Comparison of ENCODE assay signal across 8 cellular contexts in genomic region chr12:11812558-11813421, GRCh38.
A peak's percentile ranks its signal among the peaks of the same experiment; 100 is the strongest.
DNase-seq lines count a peak whose midpoint lies in the region; ATAC-seq and TF ChIP-seq lines count a peak whose summit lies in the region.

No MANE protein-coding gene starts in this region.

- peak overlapping the region; percentile 50 for H3K4me2 ChIP-seq in neural cell (ENCODE audit: low read length)

- peak overlapping the region; percentile 9 for H3K4me3 Mint-ChIP-seq in CD8-positive, alpha-beta T cell

- no peaks in the 10 kb centered on the region for H3K27me3 Mint-ChIP-seq in CD8-positive, alpha-beta T cell (ENCODE audit: low read depth)

- H3K9me3 ChIP-seq in CD8-positive, alpha-beta T cell (ENCODE audit: low read length): no peaks in the 10 kb centered on the region
- H3K9me3 ChIP-seq in esophagus squamous epithelium (no peaks in the 10 kb centered on the region), neural cell (ENCODE audit: low read length) (no peaks in the 10 kb centered on the region)

- no peaks in the 10 kb centered on the region for H4K20me1 ChIP-seq in neural cell (ENCODE audit: insufficient read depth)

- H3K4me1 Mint-ChIP-seq in CD8-positive, alpha-beta T cell (ENCODE audit: low read depth): peaks cover 23% of the 10 kb centered on the region

- POLR2A ChIA-PET in CD8-positive, alpha-beta T cell (lab: Charles Lee): interaction anchor here (1.3 kb wide), 1 partner anchor 230 kb away, joined by 3 read pairs; no protein-coding TSS in a partner anchor

- peak; percentile 49 for ATAC-seq in CD8-positive, alpha-beta T cell
- ATAC-seq in HG03520 (IDR thresholded peaks at IDR 0.05; ENCODE audit: unreplicated experiment) (peak; percentile 66), SK-N-SH treated with all-trans-retinoic acid at 6 μM for 48 hours (peak; percentile 73)

- H3K79me2 ChIP-seq in neural cell (replicated peaks; ENCODE audit: insufficient read depth, low read length): no peaks in the 10 kb centered on the region

- peak overlapping the region; percentile 60 for H3K9ac ChIP-seq in neural cell (ENCODE audit: low read length)

- H3K4me1 ChIP-seq in CD8-positive, alpha-beta T cell (ENCODE audit: insufficient read depth, low read length): peaks cover 18% of the 10 kb centered on the region
- peaks cover 24 to 59% (median 36%) of the 10 kb centered on the region in 3 donors for H3K4me1 ChIP-seq in esophagus squamous epithelium

- TF ChIP-seq EP300 in neural cell (conservative IDR thresholded peaks at IDR 0.05; ENCODE audit: poor library complexity, severe bottlenecking): no peak

- CTCF ChIA-PET in CD8-positive, alpha-beta T cell (lab: Charles Lee): interaction anchor here (1.3 to 2.2 kb wide), 3 partner anchors 32 to 231 kb away, joined by 3 to 4 read pairs (median 3); no protein-coding TSS in a partner anchor

- DNase-seq in CD8-positive, alpha-beta T cell: peak in 3 of 7 experiments; percentile 13 to 52 (median 23)
- DNase-seq in GM19238 (ENCODE audit: insufficient read length, low spot score): peak; percentile 39
- no peak for DNase-seq in esophagus squamous epithelium (lab: John Stamatoyannopoulos, UW)
- DNase-seq in SK-N-DZ (ENCODE audit: low spot score): no peak
- DNase-seq in posterior vena cava (ENCODE audit: low spot score): no peak

- peak; percentile 27 for TF ChIP-seq RAD21 in neural cell (conservative IDR thresholded peaks at IDR 0.05)

- no peaks in the 10 kb centered on the region for H3K9me3 Mint-ChIP-seq in CD8-positive, alpha-beta T cell

- H3K27ac Mint-ChIP-seq in CD8-positive, alpha-beta T cell: peak overlapping the region; percentile 34

- no peaks in the 10 kb centered on the region for H3K9me2 ChIP-seq in neural cell (ENCODE audit: insufficient read depth, low read length)

- peak overlapping the region; percentile 81 for H2AFZ ChIP-seq in neural cell (ENCODE audit: low read depth, low read length)

- peak overlapping the region; percentile 26 for H3K4me3 ChIP-seq in CD8-positive, alpha-beta T cell (ENCODE audit: low read depth, low read length)
- H3K4me3 ChIP-seq in esophagus squamous epithelium (peak overlapping the region in 3 of 4 donors; percentile 3 to 59 (median 27)), neural cell (ENCODE audit: low read length) (peak overlapping the region; percentile 53)

- H3K27me3 ChIP-seq in CD8-positive, alpha-beta T cell (ENCODE audit: insufficient read depth, low read length): no peaks in the 10 kb centered on the region
- H3K27me3 ChIP-seq in esophagus squamous epithelium (no peaks in the 10 kb centered on the region), neural cell (ENCODE audit: insufficient read depth, low read depth, low read length) (no peaks in the 10 kb centered on the region)

- H3F3A ChIP-seq in neural cell (ENCODE audit: insufficient read depth, low read length, poor library complexity, severe bottlenecking): no peaks in the 10 kb centered on the region

- intact Hi-C loops in CD8-positive, alpha-beta T cell (cut with DNase I, micrococcal nuclease): loop anchor here in 1 of 2 experiments (1.0 to 5.0 kb wide), 2 partner anchors 85 to 160 kb away; no protein-coding TSS in a partner anchor
- intact Hi-C loops in esophagus squamous epithelium (cut with DNase I): no loop called here
- intact Hi-C loops in posterior vena cava (cut with DNase I): no loop called here

- no peak for TF ChIP-seq POLR2A in esophagus squamous epithelium (IDR thresholded peaks at IDR 0.05)

- no peaks in the 10 kb centered on the region for H3K36me3 Mint-ChIP-seq in CD8-positive, alpha-beta T cell

- no peak for TF ChIP-seq CTCF in CD8-positive, alpha-beta T cell (IDR thresholded peaks at IDR 0.05)
- no peak for TF ChIP-seq CTCF in esophagus squamous epithelium (IDR thresholded peaks at IDR 0.05)
- peak; percentile 53 for TF ChIP-seq CTCF in neural cell (IDR thresholded peaks at IDR 0.05; ENCODE audit: poor library complexity, severe bottlenecking)

- WGBS in esophagus squamous epithelium, 2 donors: 2 to 23% methylated on average over 7 to 10 of the region's 17 CpGs

- H3K36me3 ChIP-seq in CD8-positive, alpha-beta T cell (ENCODE audit: insufficient read depth, low read length): no peaks in the 10 kb centered on the region
- H3K36me3 ChIP-seq in esophagus squamous epithelium (no peaks in the 10 kb centered on the region), neural cell (ENCODE audit: insufficient read depth, low read length) (no peaks in the 10 kb centered on the region)

- no peak overlapping the region for H3K27ac ChIP-seq in CD8-positive, alpha-beta T cell (ENCODE audit: low read depth, low read length)
- H3K27ac ChIP-seq in esophagus squamous epithelium (peak overlapping the region; percentile 62 to 90 (median 74)), neural cell (ENCODE audit: low read length) (peak overlapping the region; percentile 65)

TF ChIP-seq in SK-N-SH treated with all-trans-retinoic acid at 6 μM for 48 hours, 23 proteins besides CTCF, POLR2A, EP300 and RAD21 (continues in another document):
- TF ChIP-seq, protein P1, sequence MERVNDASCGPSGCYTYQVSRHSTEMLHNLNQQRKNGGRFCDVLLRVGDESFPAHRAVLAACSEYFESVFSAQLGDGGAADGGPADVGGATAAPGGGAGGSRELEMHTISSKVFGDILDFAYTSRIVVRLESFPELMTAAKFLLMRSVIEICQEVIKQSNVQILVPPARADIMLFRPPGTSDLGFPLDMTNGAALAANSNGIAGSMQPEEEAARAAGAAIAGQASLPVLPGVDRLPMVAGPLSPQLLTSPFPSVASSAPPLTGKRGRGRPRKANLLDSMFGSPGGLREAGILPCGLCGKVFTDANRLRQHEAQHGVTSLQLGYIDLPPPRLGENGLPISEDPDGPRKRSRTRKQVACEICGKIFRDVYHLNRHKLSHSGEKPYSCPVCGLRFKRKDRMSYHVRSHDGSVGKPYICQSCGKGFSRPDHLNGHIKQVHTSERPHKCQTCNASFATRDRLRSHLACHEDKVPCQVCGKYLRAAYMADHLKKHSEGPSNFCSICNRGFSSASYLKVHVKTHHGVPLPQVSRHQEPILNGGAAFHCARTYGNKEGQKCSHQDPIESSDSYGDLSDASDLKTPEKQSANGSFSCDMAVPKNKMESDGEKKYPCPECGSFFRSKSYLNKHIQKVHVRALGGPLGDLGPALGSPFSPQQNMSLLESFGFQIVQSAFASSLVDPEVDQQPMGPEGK (CRISPR knock-in tag; IDR thresholded peaks at IDR 0.05; ENCODE audit: borderline replicate concordance): no peak
- TF ChIP-seq ZNF70 (CRISPR knock-in tag; IDR thresholded peaks at IDR 0.05) (no peak), TCF4 (CRISPR knock-in tag; IDR thresholded peaks at IDR 0.05; ENCODE audit: borderline replicate concordance) (no peak), CSRNP3 (CRISPR knock-in tag; IDR thresholded peaks at IDR 0.05) (no peak), CSDC2 (CRISPR knock-in tag; IDR thresholded peaks at IDR 0.05) (no peak), SNAI2 (CRISPR knock-in tag; IDR thresholded peaks at IDR 0.05) (no peak), ZFP3 (CRISPR knock-in tag; IDR thresholded peaks at IDR 0.05) (no peak), ISL1 (CRISPR knock-in tag; IDR thresholded peaks at IDR 0.05) (no peak)

TF ChIP-seq in neural cell, 6 proteins besides CTCF, POLR2A, EP300 and RAD21:
- TF ChIP-seq POLR2AphosphoS5 (IDR thresholded peaks at IDR 0.05) (peak; percentile 14), EZH2 (IDR thresholded peaks at IDR 0.05; ENCODE audit: borderline replicate concordance, insufficient read depth, low read length, poor library complexity, severe bottlenecking) (no peak), SMC3 (conservative IDR thresholded peaks at IDR 0.05; ENCODE audit: poor library complexity) (peak; percentile 12), REST (IDR thresholded peaks at IDR 0.05; ENCODE audit: borderline replicate concordance) (no peak), TAF1 (IDR thresholded peaks at IDR 0.05; ENCODE audit: low read depth) (peak; percentile 45)
TF ChIP-seq in neural cell: peak in this region for 3.
